1 cellular context compared by ENCODE assay signal in the genomic region with DNA sequence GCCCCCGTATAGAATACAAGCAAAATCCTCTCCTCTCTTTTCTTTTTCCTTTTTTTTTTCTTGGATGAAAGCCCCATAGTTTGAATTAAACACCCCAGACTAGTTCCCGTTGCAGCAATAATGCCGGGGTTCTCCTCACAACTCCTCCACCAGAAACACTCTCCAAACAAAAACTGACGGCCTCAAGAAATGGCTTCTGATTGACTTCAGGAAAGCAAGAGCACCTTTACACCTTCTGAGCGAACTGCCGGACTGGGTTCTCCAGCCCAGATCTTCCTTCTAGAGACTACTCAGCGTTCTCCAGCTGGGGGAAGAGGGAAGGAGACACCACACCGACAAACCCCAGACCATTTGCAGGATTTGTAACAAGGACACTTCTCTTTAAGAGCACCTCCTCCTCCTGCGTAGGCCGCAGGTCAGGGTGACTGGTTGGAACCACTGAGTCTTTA.
TF ChIP-seq lines count a peak whose summit lies in the region.

No MANE protein-coding gene starts in this region.

TF ChIP-seq in H1, 55 proteins besides CTCF, POLR2A, EP300 and RAD21:
- TF ChIP-seq BRCA1 (IDR thresholded peaks at IDR 0.05; ENCODE audit: low read depth, low read length), result no peak
- no peak for TF ChIP-seq SIRT6 (IDR thresholded peaks at IDR 0.05; ENCODE audit: low read length)
- no peak for TF ChIP-seq SIN3A (conservative IDR thresholded peaks at IDR 0.05 in 1 of 2, IDR thresholded peaks at IDR 0.05 in 1 of 2; ENCODE audit: low read depth in 1 of 2, low read length in 2 of 2)
- peak; percentile 70 for TF ChIP-seq RNF2 (IDR thresholded peaks at IDR 0.05; ENCODE audit: borderline replicate concordance, low read depth, low read length, missing control alignments, poor library complexity, severe bottlenecking)
- no peak for TF ChIP-seq CTBP2 (IDR thresholded peaks at IDR 0.05; ENCODE audit: borderline replicate concordance, insufficient read depth, insufficient read length, low read length)
- peak; percentile 99 for TF ChIP-seq CBX8 (IDR thresholded peaks at IDR 0.05; ENCODE audit: borderline replicate concordance, low read depth, low read length)
- TF ChIP-seq TCF12 (IDR thresholded peaks at IDR 0.05; ENCODE audit: low read depth, low read length), result 0 out of 2 replicates have a peak, but pooled peaks have one; percentile 57
- TF ChIP-seq MAFK (IDR thresholded peaks at IDR 0.05; ENCODE audit: low read depth, low read length), result no peak
- TF ChIP-seq CBX5 (IDR thresholded peaks at IDR 0.05; ENCODE audit: low read depth, low read length), result no peak
- no peak for TF ChIP-seq ZNF274 (IDR thresholded peaks at IDR 0.05; ENCODE audit: borderline replicate concordance, extremely low read depth, low read length)
- no peak for TF ChIP-seq CEBPB (IDR thresholded peaks at IDR 0.05; ENCODE audit: low read depth, low read length)
- TF ChIP-seq EZH2 (IDR thresholded peaks at IDR 0.05; ENCODE audit: low read depth, low read length, severe bottlenecking), result peak; percentile 10
- no peak for TF ChIP-seq CHD2 (IDR thresholded peaks at IDR 0.05; ENCODE audit: low read length)
- no peak for TF ChIP-seq FOSL1 (IDR thresholded peaks at IDR 0.05; ENCODE audit: insufficient read depth, low read depth, low read length)
